12 cellular contexts compared by ENCODE assay signal in the genomic region with DNA sequence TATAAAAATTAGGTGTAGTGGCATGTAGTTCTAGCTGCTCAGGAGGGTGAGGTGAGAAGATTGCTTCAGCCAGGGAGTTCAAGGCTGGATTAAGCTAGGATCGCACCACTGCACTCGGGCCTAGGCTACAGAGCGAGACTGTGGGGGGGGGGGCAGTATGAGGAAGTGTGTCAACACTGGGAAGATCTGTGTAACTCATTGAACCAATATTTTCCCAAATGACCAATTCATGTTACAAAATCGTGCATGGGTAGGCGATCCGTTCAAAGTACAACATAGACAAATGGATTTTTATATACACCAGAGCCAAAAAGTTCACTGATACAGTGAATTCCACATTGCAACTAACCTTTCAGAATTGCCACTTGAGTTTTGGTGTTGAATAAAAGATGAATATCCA. TPM values are rescaled to one million over a fixed set of nuclear protein-coding genes. Genes with fewer than 3 reads are reported as not detected.
DNase-seq lines count a peak whose midpoint lies in the region; ATAC-seq and TF ChIP-seq lines count a peak whose summit lies in the region.
"Had no signal": no experiment of that assay in that cellular context is flagged by ENCODE, and none has a peak within 500 bp of the region (broad histone marks: within the 10 kb centered on the region; RNA-seq: fewer than 3 reads in every experiment).

No MANE protein-coding gene starts in this region.

- H3K27ac Mint-ChIP-seq in CD4-positive, alpha-beta T cell = peak overlapping the region; percentile 57
- peak overlapping the region; percentile 20 for H3K27ac Mint-ChIP-seq in dendritic cell treated with granulocyte-macrophage colony-stimulating factor and Interleukin-4, amounts not matched to agents 40 ng/mL and 50 ng/mL, for 4 days
- H3K27ac Mint-ChIP-seq in nephron = peak overlapping the region; percentile 23 to 58 (median 31)

- H3K9me3 Mint-ChIP-seq in CD4-positive, alpha-beta T cell = no peaks in the 10 kb centered on the region
- H3K9me3 Mint-ChIP-seq in dendritic cell treated with granulocyte-macrophage colony-stimulating factor and Interleukin-4, amounts not matched to agents 40 ng/mL and 50 ng/mL, for 4 days = no peaks in the 10 kb centered on the region
- no peaks in the 10 kb centered on the region for H3K9me3 Mint-ChIP-seq in nephron

- H3K27me3 Mint-ChIP-seq in CD4-positive, alpha-beta T cell = no peaks in the 10 kb centered on the region
- H3K27me3 Mint-ChIP-seq in dendritic cell treated with granulocyte-macrophage colony-stimulating factor and Interleukin-4, amounts not matched to agents 40 ng/mL and 50 ng/mL, for 4 days = no peaks in the 10 kb centered on the region
- no peaks in the 10 kb centered on the region for H3K27me3 Mint-ChIP-seq in nephron (ENCODE audit: low read depth)

- H3K27me3 ChIP-seq in CD4-positive, alpha-beta T cell (ENCODE audit: control insufficient read depth, insufficient read depth, low read length) = no peaks in the 10 kb centered on the region
- H3K27me3 ChIP-seq in HUES64 (ENCODE audit: insufficient read depth, low read length) (no peaks in the 10 kb centered on the region), suprapubic skin (no peaks in the 10 kb centered on the region)

- H3K4me1 ChIP-seq in HUES64 (ENCODE audit: insufficient read depth, low read length) = peaks cover 67% of the 10 kb centered on the region
- peaks cover 84% of the 10 kb centered on the region for H3K4me1 ChIP-seq in suprapubic skin

- no peak overlapping the region for H3K4me3 ChIP-seq in HUES64 (ENCODE audit: low read length)
- H3K4me3 ChIP-seq in suprapubic skin = no peak overlapping the region

- no peak for TF ChIP-seq POLR2A in suprapubic skin (IDR thresholded peaks at IDR 0.05)

- WGBS in HUES64 = 89% methylated on average over 6 of the region's 6 CpGs
- WGBS in suprapubic skin = 76% methylated on average over 6 of the region's 6 CpGs

- peaks cover 98% of the 10 kb centered on the region for H3K4me1 Mint-ChIP-seq in CD4-positive, alpha-beta T cell (ENCODE audit: low read depth)
- peaks cover 67% of the 10 kb centered on the region for H3K4me1 Mint-ChIP-seq in dendritic cell treated with granulocyte-macrophage colony-stimulating factor and Interleukin-4, amounts not matched to agents 40 ng/mL and 50 ng/mL, for 4 days (ENCODE audit: low read depth)
- peaks cover 60% of the 10 kb centered on the region for H3K4me1 Mint-ChIP-seq in nephron

- POLR2A ChIA-PET in CD4-positive, alpha-beta T cell (lab: Charles Lee) = interaction anchor here (1.5 to 4.8 kb wide), 2 partner anchors 8 to 70 kb away, joined by 7 to 46 read pairs; partner anchors contain the start of genes ELAC1 and SMAD4

- no peak for TF ChIP-seq CTCF in CD4-positive, alpha-beta T cell (IDR thresholded peaks at IDR 0.05)
- TF ChIP-seq CTCF in nephron (IDR thresholded peaks at IDR 0.05; ENCODE audit: unreplicated experiment in 3 of 3) (no peak), suprapubic skin (IDR thresholded peaks at IDR 0.05) (no peak)

- peak overlapping the region; percentile 9 for H3K4me3 Mint-ChIP-seq in CD4-positive, alpha-beta T cell
- no peak overlapping the region for H3K4me3 Mint-ChIP-seq in dendritic cell treated with granulocyte-macrophage colony-stimulating factor and Interleukin-4, amounts not matched to agents 40 ng/mL and 50 ng/mL, for 4 days
- H3K4me3 Mint-ChIP-seq in nephron = no peak overlapping the region

- H3K36me3 ChIP-seq in HUES64 (ENCODE audit: insufficient read depth, low read length) (peaks cover 13% of the 10 kb centered on the region), suprapubic skin (no peaks in the 10 kb centered on the region)
- H3K36me3 ChIP-seq: thoracic aorta had no signal

- no peak for TF ChIP-seq EP300 in suprapubic skin (IDR thresholded peaks at IDR 0.05)

- no peak for DNase-seq in CD4-positive, alpha-beta T cell
- DNase-seq in head of caudate nucleus = no peak
- no peak for DNase-seq in suprapubic skin (ENCODE audit: low spot score in 2 of 2)
- no peak for DNase-seq in NCI-H510A treated with DMSO at 0.1 percent for 48 hours (lab: John Stamatoyannopoulos, UW)
- DNase-seq: activated T-cell treated with anti-CD3 and anti-CD28 coated beads, Interleukin-2, amount 50 U/mL, for 1 hour; DMS 273 treated with DMSO at 0.1 percent for 48 hours had no signal

- ATAC-seq in CD4-positive, alpha-beta T cell (ENCODE audit: poor library complexity) = no peak
- no peak for ATAC-seq in GM21619 (IDR thresholded peaks at IDR 0.05; ENCODE audit: unreplicated experiment)
- ATAC-seq: esophagus mucosa had no signal

- H3K9me3 ChIP-seq in CD4-positive, alpha-beta T cell (ENCODE audit: control insufficient read depth, low read length) = no peaks in the 10 kb centered on the region
- no peaks in the 10 kb centered on the region for H3K9me3 ChIP-seq in HUES64 (ENCODE audit: insufficient read depth, low read depth, low read length)
- no peaks in the 10 kb centered on the region for H3K9me3 ChIP-seq in suprapubic skin
- H3K9me3 ChIP-seq: thoracic aorta had no signal

- no peak overlapping the region for H3K9ac ChIP-seq in HUES64 (ENCODE audit: low read depth, low read length)

- H3K27ac ChIP-seq in CD4-positive, alpha-beta T cell (ENCODE audit: low read depth, low read length) = no peak overlapping the region
- H3K27ac ChIP-seq in HUES64 (ENCODE audit: low read depth, low read length) (peak overlapping the region; percentile 6; the same call in 1 of the 2 replicates), suprapubic skin (no peak overlapping the region)
- H3K27ac ChIP-seq: thoracic aorta had no signal

- peaks cover 31% of the 10 kb centered on the region for H3K36me3 Mint-ChIP-seq in CD4-positive, alpha-beta T cell (ENCODE audit: low read depth)
- H3K36me3 Mint-ChIP-seq in dendritic cell treated with granulocyte-macrophage colony-stimulating factor and Interleukin-4, amounts not matched to agents 40 ng/mL and 50 ng/mL, for 4 days (ENCODE audit: low read depth) = peaks cover 17% of the 10 kb centered on the region
- H3K36me3 Mint-ChIP-seq in nephron (ENCODE audit: low read depth) = peaks cover 25% of the 10 kb centered on the region

- CTCF ChIA-PET in CD4-positive, alpha-beta T cell (lab: Charles Lee) = interaction anchor here (0.7 to 2.7 kb wide), 2 partner anchors 13 to 91 kb away, joined by 3 to 12 read pairs; no protein-coding TSS in a partner anchor

- intact Hi-C loops in CD4-positive, alpha-beta T cell (cut with DNase I, micrococcal nuclease) = loop anchor here in 1 of 2 experiments (10.0 kb wide), 1 partner anchor 753 kb away; the partner anchor contains the start of genes CXXC1 and MBD1
- intact Hi-C loops in dendritic cell treated with granulocyte-macrophage colony-stimulating factor and Interleukin-4, amounts not matched to agents 40 ng/mL and 50 ng/mL, for 4 days (cut with micrococcal nuclease) = loop anchor here (10.0 kb wide), 1 partner anchor 1543 kb away; the partner anchor contains the start of gene RPL17
- intact Hi-C loops in head of caudate nucleus (cut with DNase I) = loop anchor here (10.0 kb wide), 1 partner anchor 163 kb away; the partner anchor contains the start of gene ME2

RNA-seq across cellular contexts. Expression of gene SMAD4, which starts 8.1 kb away (rescaled TPM):
- 10 to 100 TPM; 82.0 to 82.9 TPM for total RNA-seq in CD4-positive, alpha-beta T cell
- polyA plus RNA-seq in HUES64 (2013, experiment 1 of 2) = 95.1 TPM
- polyA plus RNA-seq in HUES64 (2013, experiment 2 of 2) = 89.7 TPM
- 100 to 1,000 TPM in 2 of 4 donors, 10 to 100 TPM in 2; 58.9 to 112 (median 99.7) TPM for total RNA-seq in suprapubic skin
